Comparison of ENCODE assay signal across 1 cellular context in genomic region chr19:6232567-6232966, GRCh38.
TF ChIP-seq lines count a peak whose summit lies in the region.

No MANE protein-coding gene starts in this region.

TF ChIP-seq in GM23338, 12 proteins besides CTCF, POLR2A, EP300 and RAD21 (continued from another document):
- TF ChIP-seq ZNF462 (CRISPR knock-in tag; IDR thresholded peaks at IDR 0.05), result no peak
- no peak for TF ChIP-seq EZH2 (IDR thresholded peaks at IDR 0.05; ENCODE audit: low read depth, unreplicated experiment)
- TF ChIP-seq STAT1 (IDR thresholded peaks at IDR 0.05; ENCODE audit: unreplicated experiment), result no peak
- TF ChIP-seq NANOG (IDR thresholded peaks at IDR 0.05; ENCODE audit: borderline replicate concordance), result no peak
- no peak for TF ChIP-seq ZNF114 (CRISPR knock-in tag; IDR thresholded peaks at IDR 0.05)
- no peak for TF ChIP-seq CREB1 (CRISPR knock-in tag; IDR thresholded peaks at IDR 0.05; ENCODE audit: low read depth)
- TF ChIP-seq ETS1 (IDR thresholded peaks at IDR 0.05), result no peak
- no peak for TF ChIP-seq REST (IDR thresholded peaks at IDR 0.05; ENCODE audit: unreplicated experiment)
